ENCODE assay signal across 1 cellular context in the genomic region with DNA sequence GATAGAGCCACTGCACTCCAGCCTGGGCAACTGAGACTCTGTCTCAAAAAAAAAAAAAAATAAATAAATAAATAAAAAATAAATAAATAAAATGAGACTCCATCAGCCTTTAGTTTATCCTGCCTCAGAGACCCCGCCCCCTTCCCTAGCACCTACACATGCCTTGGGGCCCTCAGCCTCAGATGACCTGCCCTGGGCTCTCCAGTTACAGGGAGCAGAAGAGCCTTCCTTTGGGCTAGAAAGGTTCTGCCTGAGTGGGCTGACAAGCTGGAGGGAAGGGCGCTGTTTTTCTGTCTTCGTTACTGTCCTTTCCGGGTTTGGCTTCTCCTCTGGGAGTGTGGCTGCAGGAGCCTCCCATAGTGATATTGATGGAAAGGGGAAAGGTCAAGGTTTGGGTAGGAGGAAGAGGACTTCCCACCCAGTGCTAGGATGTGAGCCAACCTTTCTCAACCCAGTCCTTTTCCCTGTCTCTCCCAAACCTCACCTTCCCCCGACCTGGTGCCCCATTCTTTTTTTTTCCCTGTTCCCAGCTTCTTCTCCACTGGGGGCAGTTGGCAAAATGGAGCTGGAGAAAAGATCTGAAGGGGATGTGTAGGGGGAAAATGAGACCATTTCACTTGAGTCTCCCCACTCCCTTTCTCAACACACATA.
A peak's percentile ranks its signal among the peaks of the same experiment; 100 is the strongest.
TF ChIP-seq lines count a peak whose summit lies in the region.

No MANE protein-coding gene starts in this region.

TF ChIP-seq in K562, 482 proteins besides CTCF, POLR2A, EP300 and RAD21:
- TF ChIP-seq NR2C1 (IDR thresholded peaks at IDR 0.05) (no peak), NR2C1 (tag; IDR thresholded peaks at IDR 0.05) (0 out of 2 replicates have a peak, but pooled peaks have one; percentile 15), BMI1 (IDR thresholded peaks at IDR 0.05; ENCODE audit: low read length) (no peak), ZNF133 (CRISPR knock-in tag; IDR thresholded peaks at IDR 0.05) (no peak), ZNF408 (CRISPR knock-in tag; IDR thresholded peaks at IDR 0.05; ENCODE audit: low read depth) (no peak), CBX3 (IDR thresholded peaks at IDR 0.05; ENCODE audit: borderline replicate concordance in 1 of 2, low read length in 2 of 2) (no peak), OTX1 (CRISPR knock-in tag; IDR thresholded peaks at IDR 0.05) (no peak), ZFP30 (CRISPR knock-in tag; IDR thresholded peaks at IDR 0.05; ENCODE audit: borderline replicate concordance) (no peak)
- TF ChIP-seq, protein P1, sequence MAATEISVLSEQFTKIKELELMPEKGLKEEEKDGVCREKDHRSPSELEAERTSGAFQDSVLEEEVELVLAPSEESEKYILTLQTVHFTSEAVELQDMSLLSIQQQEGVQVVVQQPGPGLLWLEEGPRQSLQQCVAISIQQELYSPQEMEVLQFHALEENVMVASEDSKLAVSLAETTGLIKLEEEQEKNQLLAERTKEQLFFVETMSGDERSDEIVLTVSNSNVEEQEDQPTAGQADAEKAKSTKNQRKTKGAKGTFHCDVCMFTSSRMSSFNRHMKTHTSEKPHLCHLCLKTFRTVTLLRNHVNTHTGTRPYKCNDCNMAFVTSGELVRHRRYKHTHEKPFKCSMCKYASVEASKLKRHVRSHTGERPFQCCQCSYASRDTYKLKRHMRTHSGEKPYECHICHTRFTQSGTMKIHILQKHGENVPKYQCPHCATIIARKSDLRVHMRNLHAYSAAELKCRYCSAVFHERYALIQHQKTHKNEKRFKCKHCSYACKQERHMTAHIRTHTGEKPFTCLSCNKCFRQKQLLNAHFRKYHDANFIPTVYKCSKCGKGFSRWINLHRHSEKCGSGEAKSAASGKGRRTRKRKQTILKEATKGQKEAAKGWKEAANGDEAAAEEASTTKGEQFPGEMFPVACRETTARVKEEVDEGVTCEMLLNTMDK (IDR thresholded peaks at IDR 0.05; ENCODE audit: borderline replicate concordance, insufficient read depth, low read depth, low read length, poor library complexity, severe bottlenecking), result no peak
- TF ChIP-seq, protein P2, sequence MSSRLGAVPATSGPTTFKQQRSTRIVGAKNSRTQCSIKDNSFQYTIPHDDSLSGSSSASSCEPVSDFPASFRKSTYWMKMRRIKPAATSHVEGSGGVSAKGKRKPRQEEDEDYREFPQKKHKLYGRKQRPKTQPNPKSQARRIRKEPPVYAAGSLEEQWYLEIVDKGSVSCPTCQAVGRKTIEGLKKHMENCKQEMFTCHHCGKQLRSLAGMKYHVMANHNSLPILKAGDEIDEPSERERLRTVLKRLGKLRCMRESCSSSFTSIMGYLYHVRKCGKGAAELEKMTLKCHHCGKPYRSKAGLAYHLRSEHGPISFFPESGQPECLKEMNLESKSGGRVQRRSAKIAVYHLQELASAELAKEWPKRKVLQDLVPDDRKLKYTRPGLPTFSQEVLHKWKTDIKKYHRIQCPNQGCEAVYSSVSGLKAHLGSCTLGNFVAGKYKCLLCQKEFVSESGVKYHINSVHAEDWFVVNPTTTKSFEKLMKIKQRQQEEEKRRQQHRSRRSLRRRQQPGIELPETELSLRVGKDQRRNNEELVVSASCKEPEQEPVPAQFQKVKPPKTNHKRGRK (tag; IDR thresholded peaks at IDR 0.05), result no peak
